ENCODE assay signal across 10 cellular contexts in genomic region chr1:204466416-204467405, GRCh38. TPM values are rescaled to one million over a fixed set of nuclear protein-coding genes. Genes with fewer than 3 reads are reported as not detected.
A peak's percentile ranks its signal among the peaks of the same experiment; 100 is the strongest.
DNase-seq lines count a peak whose midpoint lies in the region; ATAC-seq and TF ChIP-seq lines count a peak whose summit lies in the region.
"Had no signal": no experiment of that assay in that cellular context is flagged by ENCODE, and none has a peak within 500 bp of the region (broad histone marks: within the 10 kb centered on the region; RNA-seq: fewer than 3 reads in every experiment).

No MANE protein-coding gene starts in this region.

- peaks cover 71% of the 10 kb centered on the region for H3K36me3 Mint-ChIP-seq in activated B cell treated with CpG ODN at 0.5 μM for 24 hours (ENCODE audit: low read depth)

- CTCF ChIA-PET in activated B cell treated with CpG ODN at 0.5 μM for 24 hours (lab: Charles Lee), result interaction anchor here (0.9 to 5.1 kb wide), 14 partner anchors 9 to 340 kb away, joined by 3 to 40 read pairs (median 5); partner anchors contain the start of gene PIK3C2B

- H3K4me1 Mint-ChIP-seq in activated B cell treated with CpG ODN at 0.5 μM for 24 hours, result peaks cover 77% of the 10 kb centered on the region

- H3K36me3 ChIP-seq in skeletal muscle tissue (ENCODE audit: control insufficient read depth in 3 of 3, insufficient read depth in 3 of 3, low read length in 3 of 3), result peaks cover 15 to 27% (median 17%) of the 10 kb centered on the region in 3 donors
- H3K36me3 ChIP-seq in BE2C, result peaks cover 9% of the 10 kb centered on the region; the same call in 1 of the 2 replicates

- H3K9ac ChIP-seq in skeletal muscle tissue (ENCODE audit: low read depth in 1 of 3, low read length in 3 of 3), result peak overlapping the region; percentile 72 to 89 (median 86)

- H3K4me3 ChIP-seq in skeletal muscle tissue (ENCODE audit: low read length in 3 of 3) (peak overlapping the region; percentile 41 to 71 (median 64)), BE2C (ENCODE audit: low read depth, low read length) (no peak overlapping the region)

- H3K27me3 ChIP-seq in skeletal muscle tissue (ENCODE audit: control insufficient read depth in 3 of 3, insufficient read depth in 3 of 3, low read length in 3 of 3) (no peaks in the 10 kb centered on the region), BE2C (no peaks in the 10 kb centered on the region)

- DNase-seq in activated B cell treated with CpG ODN at 0.5 μM for 24 hours (no peak), left ventricle myocardium superior (peak; percentile 62), SHP77 treated with DMSO at 0.1 percent for 48 hours (lab: John Stamatoyannopoulos, UW) (no peak), GF-D8 (lab: John Stamatoyannopoulos, UW) (no peak), Kasumi-1 (lab: John Stamatoyannopoulos, UW) (no peak), BE2C (no peak)
- DNase-seq: NCI-H2029 treated with DMSO at 0.1 percent for 48 hours, T-helper 9 cell had no signal

- H3K4me1 ChIP-seq in skeletal muscle tissue (ENCODE audit: control insufficient read depth in 3 of 3, insufficient read depth in 3 of 3, low read length in 3 of 3) (peaks cover 56 to 73% (median 64%) of the 10 kb centered on the region in 3 donors), BE2C (peaks cover 23% of the 10 kb centered on the region)

- H3K9me3 Mint-ChIP-seq in activated B cell treated with CpG ODN at 0.5 μM for 24 hours, result no peaks in the 10 kb centered on the region

- POLR2A ChIA-PET in activated B cell treated with CpG ODN at 0.5 μM for 24 hours (lab: Charles Lee), result interaction anchor here (0.7 to 7.3 kb wide), 15 partner anchors 8 to 50 kb away, joined by 4 to 127 read pairs (median 7); partner anchors contain the start of genes MDM4 and PIK3C2B

- no peaks in the 10 kb centered on the region for H3K27me3 Mint-ChIP-seq in activated B cell treated with CpG ODN at 0.5 μM for 24 hours

- peak overlapping the region; percentile 91 for H3K27ac ChIP-seq in skeletal muscle tissue (ENCODE audit: low read depth, low read length)

- intact Hi-C loops in activated B cell treated with CpG ODN at 0.5 μM for 24 hours (cut with micrococcal nuclease) (loop anchor here (1.0 kb wide), 4 partner anchors 10 to 28 kb away; partner anchors contain the start of gene PIK3C2B), left ventricle myocardium superior (cut with micrococcal nuclease) (no loop called here)

- no peaks in the 10 kb centered on the region for H3K9me3 ChIP-seq in skeletal muscle tissue (ENCODE audit: control insufficient read depth in 3 of 3, low read length in 3 of 3)
- H3K9me3 ChIP-seq in BE2C, result no peaks in the 10 kb centered on the region

- peak; percentile 10 for ATAC-seq in GM21723 (IDR thresholded peaks at IDR 0.05; ENCODE audit: unreplicated experiment)
- ATAC-seq in activated B cell treated with CpG ODN at 0.5 μM for 24 hours (ENCODE audit: low read depth), result no peak
- ATAC-seq in left ventricle myocardium superior, result peak; percentile 83

- peak overlapping the region; percentile 52 for H3K4me3 Mint-ChIP-seq in activated B cell treated with CpG ODN at 0.5 μM for 24 hours

- TF ChIP-seq CTCF in activated B cell treated with CpG ODN at 0.5 μM for 24 hours (IDR thresholded peaks at IDR 0.05) (no peak), BE2C (IDR thresholded peaks at IDR 0.05; ENCODE audit: low read depth, low read length) (no peak)

- peak overlapping the region; percentile 94 for H3K27ac Mint-ChIP-seq in activated B cell treated with CpG ODN at 0.5 μM for 24 hours

RNA-seq across cellular contexts. Expression of gene PIK3C2B, which starts 27.9 kb away (rescaled TPM):
- total RNA-seq in activated B cell treated with CpG ODN at 0.5 μM for 24 hours (127 and 151 TPM in 2 replicates), left ventricle myocardium superior (23.6 TPM), skeletal muscle tissue (31.8 TPM)
- 51.0 TPM for polyA plus RNA-seq in BE2C (2012; ENCODE audit: insufficient read depth, insufficient read length, low read depth)

RNA-seq across cellular contexts. Expression of gene MDM4, which starts 49.5 kb away (rescaled TPM):
- total RNA-seq in activated B cell treated with CpG ODN at 0.5 μM for 24 hours (221 and 264 TPM in 2 replicates), left ventricle myocardium superior (30.1 TPM), skeletal muscle tissue (56.9 TPM)
- 8.1 TPM for polyA plus RNA-seq in BE2C (2012; ENCODE audit: insufficient read depth, insufficient read length, low read depth)

RNA-seq across cellular contexts. Expression of gene PPP1R15B, which starts 55.1 kb away (rescaled TPM):
- total RNA-seq in activated B cell treated with CpG ODN at 0.5 μM for 24 hours, result 60.4 and 70.6 TPM in 2 replicates
- 20.8 TPM for total RNA-seq in left ventricle myocardium superior
- total RNA-seq in skeletal muscle tissue, result 30.3 TPM
- polyA plus RNA-seq in BE2C (2012; ENCODE audit: insufficient read depth, insufficient read length, low read depth), result 30.8 TPM
